Comparison of ENCODE assay signal across 27 cellular contexts in the genomic region with DNA sequence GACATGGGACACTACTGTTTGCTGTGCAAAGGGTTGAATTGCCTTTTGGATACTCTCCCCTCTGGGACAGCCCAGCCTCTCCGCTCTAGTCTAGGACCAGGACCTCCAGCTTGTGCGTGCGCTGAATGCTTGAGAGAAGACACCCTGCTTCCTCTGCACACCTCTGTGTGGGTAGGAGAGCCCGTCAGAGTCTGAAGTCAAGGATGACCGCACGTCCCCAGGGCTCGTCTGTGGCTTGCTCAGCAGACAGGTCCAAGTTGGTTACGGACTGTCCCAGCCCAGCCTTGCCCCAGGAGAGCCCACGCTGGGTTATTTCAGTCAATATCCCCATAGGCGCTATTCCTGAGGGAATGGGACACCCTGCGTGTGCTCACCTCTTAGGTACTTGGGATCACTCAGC. TPM values are rescaled to one million over a fixed set of nuclear protein-coding genes. Genes with fewer than 3 reads are reported as not detected.
A peak's percentile ranks its signal among the peaks of the same experiment; 100 is the strongest.
DNase-seq lines count a peak whose midpoint lies in the region; ATAC-seq and TF ChIP-seq lines count a peak whose summit lies in the region.
"Had no signal": no experiment of that assay in that cellular context is flagged by ENCODE, and none has a peak within 500 bp of the region (broad histone marks: within the 10 kb centered on the region; RNA-seq: fewer than 3 reads in every experiment).

No MANE protein-coding gene starts in this region.

- H3K9me2 ChIP-seq in Karpas-422 (replicated peaks; ENCODE audit: insufficient read depth, low read length): no peaks in the 10 kb centered on the region
- H3K9me2 ChIP-seq: SK-N-SH had no signal

- peak; percentile 52 for DNase-seq in Karpas-422
- peak; percentile 37 for DNase-seq in upper lobe of right lung
- no peak for DNase-seq in GF-D8 (lab: John Stamatoyannopoulos, UW)
- DNase-seq in superior temporal gyrus (ENCODE audit: extremely low spot score): no peak
- no peak for DNase-seq in AG08396 (ENCODE audit: low spot score)
- DNase-seq: activated CD4-positive, alpha-beta memory T cell treated with anti-CD3 and anti-CD28 coated beads, Interleukin-2, amount 10 ng/mL, durations not matched to agents 7 days and 5 days; activated CD4-positive, alpha-beta T cell treated with anti-CD3 and anti-CD28 coated beads for 1 hour; activated naive CD8-positive, alpha-beta T cell treated with anti-CD3 and anti-CD28 coated beads for 36 hours; CD4-positive, CD25-positive, alpha-beta regulatory T cell; foreskin fibroblast; heart right ventricle; kidney glomerular epithelial cell; lower lobe of right lung; NCI-H1436; NCI-H510A; SK-N-SH; small intestine; substantia nigra; T-helper 17 cell had no signal

- H3K4me2 ChIP-seq in Karpas-422 (ENCODE audit: low read depth, low read length, poor library complexity, severe bottlenecking): no peak overlapping the region
- H3K4me2 ChIP-seq: SK-N-SH had no signal

- H3K4me1 ChIP-seq in Karpas-422 (ENCODE audit: low read length) (peaks cover 6% of the 10 kb centered on the region; the same call in 1 of the 2 replicates), upper lobe of right lung (no peaks in the 10 kb centered on the region)

- H3K27me3 ChIP-seq in Karpas-422 (ENCODE audit: low read length) (no peaks in the 10 kb centered on the region), upper lobe of right lung (no peaks in the 10 kb centered on the region)
- H3K27me3 ChIP-seq: ascending aorta, cardiac muscle cell, heart right ventricle had no signal

- no peaks in the 10 kb centered on the region for H3K79me2 ChIP-seq in Karpas-422 (ENCODE audit: low read length)

- no peak for TF ChIP-seq CTCF in upper lobe of right lung (IDR thresholded peaks at IDR 0.05)

- ATAC-seq in GM18511 (IDR thresholded peaks at IDR 0.05; ENCODE audit: unreplicated experiment) (peak; percentile 91), HG02588 (IDR thresholded peaks at IDR 0.05; ENCODE audit: unreplicated experiment) (peak; percentile 83), upper lobe of right lung (no peak)
- ATAC-seq: activated T-helper 17 cell treated with anti-CD3 and anti-CD28 coated beads, Interleukin-2, amount 50 U/mL, for 72 hours; heart right ventricle; lower lobe of right lung; T-helper 17 cell had no signal

- no peaks in the 10 kb centered on the region for H4K20me1 ChIP-seq in Karpas-422 (ENCODE audit: insufficient read depth, low read depth, low read length)

- no peak overlapping the region for H2AFZ ChIP-seq in Karpas-422 (ENCODE audit: low read length)

- H3K27ac ChIP-seq in Karpas-422 (ENCODE audit: low read length) (no peak overlapping the region), upper lobe of right lung (no peak overlapping the region)
- H3K27ac ChIP-seq: ascending aorta, cardiac muscle cell, coronary artery, heart right ventricle, lower lobe of right lung had no signal

- H3K4me3 ChIP-seq in Karpas-422 (ENCODE audit: low read length): no peak overlapping the region
- no peak overlapping the region for H3K4me3 ChIP-seq in upper lobe of right lung
- H3K4me3 ChIP-seq: ascending aorta, cardiac muscle cell, coronary artery, heart right ventricle, lower lobe of right lung had no signal

- intact Hi-C loops in upper lobe of right lung (cut with DNase I): no loop called here

- no peaks in the 10 kb centered on the region for H3K36me3 ChIP-seq in Karpas-422 (ENCODE audit: insufficient read depth, low read length)
- peaks cover 9% of the 10 kb centered on the region for H3K36me3 ChIP-seq in upper lobe of right lung
- H3K36me3 ChIP-seq: ascending aorta, cardiac muscle cell, heart right ventricle had no signal

- H3K9me3 ChIP-seq in Karpas-422 (ENCODE audit: low read length) (no peaks in the 10 kb centered on the region), upper lobe of right lung (no peaks in the 10 kb centered on the region)
- H3K9me3 ChIP-seq: ascending aorta, heart right ventricle, lower lobe of right lung, SK-N-SH had no signal

- no peak overlapping the region for H3K9ac ChIP-seq in Karpas-422 (ENCODE audit: low read length)
- H3K9ac ChIP-seq: SK-N-SH had no signal

RNA-seq across cellular contexts. Expression of gene C16orf89, which starts 3.7 kb away (rescaled TPM):
- total RNA-seq in Karpas-422 (2014; rRNA removed; shearing (Covaris generic); ENCODE audit: low replicate concordance): not detected in 2 replicates
- total RNA-seq in upper lobe of right lung: 201 TPM
- total RNA-seq: activated CD4-positive, alpha-beta memory T cell treated with anti-CD3 and anti-CD28 coated beads, Interleukin-2, amount 10 ng/mL, durations not matched to agents 7 days and 5 days; activated naive CD8-positive, alpha-beta T cell treated with anti-CD3 and anti-CD28 coated beads for 36 hours; activated T-helper 17 cell treated with anti-CD3 and anti-CD28 coated beads, Interleukin-2, amount 50 U/mL, for 72 hours; cardiac muscle cell; CD4-positive, CD25-positive, alpha-beta regulatory T cell; Daoy; osteoblast; T-helper 17 cell had no signal

RNA-seq across cellular contexts. Expression of gene ALG1, which starts 9.6 kb away (rescaled TPM):
- total RNA-seq in Karpas-422 (2014; rRNA removed; shearing (Covaris generic); ENCODE audit: low replicate concordance): 23.4 and 26.3 TPM in 2 replicates
- 26.4 TPM for total RNA-seq in upper lobe of right lung

RNA-seq across cellular contexts. Expression of gene NAGPA, which starts 28.3 kb away (rescaled TPM):
- total RNA-seq in Karpas-422 (2014; rRNA removed; shearing (Covaris generic); ENCODE audit: low replicate concordance): 12.6 and 19.3 TPM in 2 replicates
- total RNA-seq in upper lobe of right lung: 16.7 TPM

RNA-seq across cellular contexts. Expression of gene EEF2KMT, which starts 35.5 kb away (rescaled TPM):
- total RNA-seq in Karpas-422 (2014; rRNA removed; shearing (Covaris generic); ENCODE audit: low replicate concordance): 16.6 and 17.6 TPM in 2 replicates
- total RNA-seq in upper lobe of right lung: 9.6 TPM

Comparison
In these comparisons a context has a peak if more than half of its experiments do, and no peak if none do; other contexts are left out.
1. DNase-seq: peak in Karpas-422 (single experiment) and upper lobe of right lung (single experiment); none in GF-D8 (single experiment), superior temporal gyrus (single experiment) and AG08396 (single experiment).
2. RNA of gene C16orf89, which starts 3.7 kb away (total RNA-seq): 201 TPM in upper lobe of right lung (single experiment); not detected in Karpas-422; every median in the first group is over 100 times any median in the second.